ENCODE assay signal across 17 cellular contexts in genomic region chr3:60186359-60186758, GRCh38.
DNase-seq lines count a peak whose midpoint lies in the region; ATAC-seq and TF ChIP-seq lines count a peak whose summit lies in the region.
"Had no signal": no experiment of that assay in that cellular context is flagged by ENCODE, and none has a peak within 500 bp of the region (broad histone marks: within the 10 kb centered on the region; RNA-seq: fewer than 3 reads in every experiment).

No MANE protein-coding gene starts in this region.

- H4K5ac ChIP-seq in H9 (ENCODE audit: insufficient read length, low read depth, low read length): peak overlapping the region; percentile 46

- no peak overlapping the region for H3K4me2 ChIP-seq in H9 (ENCODE audit: insufficient read depth, insufficient read length, low read length)

- no peaks in the 10 kb centered on the region for H3K9me3 ChIP-seq in H9 (ENCODE audit: control insufficient read depth, low read depth, low read length)
- H3K9me3 ChIP-seq: BE2C had no signal

- H3K9me3 Mint-ChIP-seq in activated CD8-positive, alpha-beta T cell treated with anti-CD3 and anti-CD28 coated beads for 36 hours: no peaks in the 10 kb centered on the region
- no peaks in the 10 kb centered on the region for H3K9me3 Mint-ChIP-seq in activated CD8-positive, alpha-beta T cell treated with anti-CD3 and anti-CD28 coated beads, Interleukin-2, amount 10 ng/mL, durations not matched to agents 7 days and 5 days (ENCODE audit: insufficient read depth)
- H3K9me3 Mint-ChIP-seq in H9: no peaks in the 10 kb centered on the region
- H3K9me3 Mint-ChIP-seq in stimulated activated effector memory CD8-positive, alpha-beta T cell treated with anti-CD3 and anti-CD28 coated beads, Interleukin-12 subunit alpha, Interleukin-12 subunit beta, amount 100 ng/mL, for 72 hours: no peaks in the 10 kb centered on the region
- H3K9me3 Mint-ChIP-seq: CD4-positive, CD25-positive, alpha-beta regulatory T cell; CD8-positive, alpha-beta memory T cell had no signal

- no peak for DNase-seq in activated CD8-positive, alpha-beta T cell treated with anti-CD3 and anti-CD28 coated beads for 36 hours
- DNase-seq in activated CD8-positive, alpha-beta T cell treated with anti-CD3 and anti-CD28 coated beads, Interleukin-2, amount 10 ng/mL, durations not matched to agents 7 days and 5 days: no peak
- DNase-seq in H9 (no peak), SK-N-DZ (ENCODE audit: low spot score) (peak; percentile 30), glomerular visceral epithelial cell (ENCODE audit: extremely low spot score) (no peak)
- DNase-seq in stimulated activated effector memory CD8-positive, alpha-beta T cell treated with anti-CD3 and anti-CD28 coated beads, Interleukin-12 subunit alpha, Interleukin-12 subunit beta, amount 100 ng/mL, for 72 hours (ENCODE audit: low spot score in 2 of 2): no peak
- DNase-seq: ACHN; BE2C; C1 segment of cervical spinal cord; CD8-positive, alpha-beta memory T cell; COR-L47; DMS 273 treated with DMSO at 0.1 percent for 48 hours; DMS53; DND-41; EL had no signal

- no peak overlapping the region for H3K9ac ChIP-seq in H9 (ENCODE audit: extremely low read depth, insufficient read length, low read length)

- no peak overlapping the region for H2BK120ac ChIP-seq in H9 (ENCODE audit: low read depth, low read length, poor library complexity, severe bottlenecking)

- no peak overlapping the region for H3K4me3 Mint-ChIP-seq in activated CD8-positive, alpha-beta T cell treated with anti-CD3 and anti-CD28 coated beads for 36 hours
- no peak overlapping the region for H3K4me3 Mint-ChIP-seq in activated CD8-positive, alpha-beta T cell treated with anti-CD3 and anti-CD28 coated beads, Interleukin-2, amount 10 ng/mL, durations not matched to agents 7 days and 5 days
- H3K4me3 Mint-ChIP-seq in H9: no peak overlapping the region
- H3K4me3 Mint-ChIP-seq in stimulated activated effector memory CD8-positive, alpha-beta T cell treated with anti-CD3 and anti-CD28 coated beads, Interleukin-12 subunit alpha, Interleukin-12 subunit beta, amount 100 ng/mL, for 72 hours: peak overlapping the region; percentile 26
- H3K4me3 Mint-ChIP-seq: CD4-positive, CD25-positive, alpha-beta regulatory T cell; CD8-positive, alpha-beta memory T cell had no signal

- H3K14ac ChIP-seq in H9 (ENCODE audit: insufficient read depth, low read length): no peak overlapping the region

- H3K27me3 ChIP-seq in H9 (ENCODE audit: insufficient read depth, low read length): no peaks in the 10 kb centered on the region
- H3K27me3 ChIP-seq: BE2C had no signal

- no peak overlapping the region for H2BK15ac ChIP-seq in H9 (ENCODE audit: low read depth, low read length)

- no peaks in the 10 kb centered on the region for H3K79me1 ChIP-seq in H9 (ENCODE audit: insufficient read depth, low read depth, low read length, poor library complexity, severe bottlenecking)

- peaks cover 2% of the 10 kb centered on the region for H3K36me3 Mint-ChIP-seq in activated CD8-positive, alpha-beta T cell treated with anti-CD3 and anti-CD28 coated beads for 36 hours (ENCODE audit: low read depth)
- peaks cover 1% of the 10 kb centered on the region for H3K36me3 Mint-ChIP-seq in activated CD8-positive, alpha-beta T cell treated with anti-CD3 and anti-CD28 coated beads, Interleukin-2, amount 10 ng/mL, durations not matched to agents 7 days and 5 days (ENCODE audit: low read depth)
- H3K36me3 Mint-ChIP-seq in H9 (ENCODE audit: insufficient read depth in 1 of 3, low read depth in 3 of 3): no peaks in the 10 kb centered on the region
- no peaks in the 10 kb centered on the region for H3K36me3 Mint-ChIP-seq in stimulated activated effector memory CD8-positive, alpha-beta T cell treated with anti-CD3 and anti-CD28 coated beads, Interleukin-12 subunit alpha, Interleukin-12 subunit beta, amount 100 ng/mL, for 72 hours

- peak; percentile 43 for ATAC-seq in activated CD8-positive, alpha-beta T cell treated with anti-CD3 and anti-CD28 coated beads for 36 hours
- no peak for ATAC-seq in activated CD8-positive, alpha-beta T cell treated with anti-CD3 and anti-CD28 coated beads, Interleukin-2, amount 10 ng/mL, durations not matched to agents 7 days and 5 days
- peak; percentile 93 for ATAC-seq in stimulated activated effector memory CD8-positive, alpha-beta T cell treated with anti-CD3 and anti-CD28 coated beads, Interleukin-12 subunit alpha, Interleukin-12 subunit beta, amount 100 ng/mL, for 72 hours
- ATAC-seq: GM12878 had no signal

- intact Hi-C loops in activated CD8-positive, alpha-beta T cell treated with anti-CD3 and anti-CD28 coated beads for 36 hours (cut with micrococcal nuclease): no loop called here

- H2AK5ac ChIP-seq in H9 (ENCODE audit: insufficient read length, low read length): no peak overlapping the region

- H3K27me3 Mint-ChIP-seq in activated CD8-positive, alpha-beta T cell treated with anti-CD3 and anti-CD28 coated beads for 36 hours: peaks cover 3% of the 10 kb centered on the region
- no peaks in the 10 kb centered on the region for H3K27me3 Mint-ChIP-seq in activated CD8-positive, alpha-beta T cell treated with anti-CD3 and anti-CD28 coated beads, Interleukin-2, amount 10 ng/mL, durations not matched to agents 7 days and 5 days (ENCODE audit: low read depth)
- no peaks in the 10 kb centered on the region for H3K27me3 Mint-ChIP-seq in H9 (ENCODE audit: low read depth)

- H3K18ac ChIP-seq in H9 (ENCODE audit: insufficient read length, low read depth, low read length): no peak overlapping the region

- no peaks in the 10 kb centered on the region for H3K79me2 ChIP-seq in H9 (ENCODE audit: insufficient read depth, low read length)

- H3K4ac ChIP-seq in H9 (ENCODE audit: low read depth, low read length): no peak overlapping the region

- no peak overlapping the region for H3K23ac ChIP-seq in H9 (ENCODE audit: insufficient read length, low read depth, low read length)

- H3K4me1 ChIP-seq in H9 (ENCODE audit: insufficient read depth, low read length): peaks cover 8% of the 10 kb centered on the region; the same call in 1 of the 2 replicates
- H3K4me1 ChIP-seq: BE2C had no signal

- H4K20me1 ChIP-seq in H9 (ENCODE audit: control insufficient read depth, insufficient read depth, insufficient read length): no peaks in the 10 kb centered on the region

- no peak overlapping the region for H3K56ac ChIP-seq in H9 (ENCODE audit: insufficient read length, low read depth, low read length)

- H2BK5ac ChIP-seq in H9 (ENCODE audit: insufficient read length, low read length): no peak overlapping the region

- no peaks in the 10 kb centered on the region for H3K23me2 ChIP-seq in H9 (ENCODE audit: insufficient read length, low read depth, low read length, poor library complexity, severe bottlenecking)

- H3K4me1 Mint-ChIP-seq in activated CD8-positive, alpha-beta T cell treated with anti-CD3 and anti-CD28 coated beads for 36 hours (ENCODE audit: low read depth): peaks cover 19% of the 10 kb centered on the region
- H3K4me1 Mint-ChIP-seq in activated CD8-positive, alpha-beta T cell treated with anti-CD3 and anti-CD28 coated beads, Interleukin-2, amount 10 ng/mL, durations not matched to agents 7 days and 5 days (ENCODE audit: low read depth): peaks cover 14% of the 10 kb centered on the region
- H3K4me1 Mint-ChIP-seq in H9: peaks cover 25 to 29% of the 10 kb centered on the region in 2 experiments
- peaks cover 30% of the 10 kb centered on the region for H3K4me1 Mint-ChIP-seq in stimulated activated effector memory CD8-positive, alpha-beta T cell treated with anti-CD3 and anti-CD28 coated beads, Interleukin-12 subunit alpha, Interleukin-12 subunit beta, amount 100 ng/mL, for 72 hours
- H3K4me1 Mint-ChIP-seq: CD8-positive, alpha-beta memory T cell had no signal

- CTCF ChIA-PET in activated CD8-positive, alpha-beta T cell treated with anti-CD3 and anti-CD28 coated beads for 36 hours (lab: Charles Lee): no interaction called here
- CTCF ChIA-PET in activated CD8-positive, alpha-beta T cell treated with anti-CD3 and anti-CD28 coated beads, Interleukin-2, amount 10 ng/mL, durations not matched to agents 7 days and 5 days (lab: Charles Lee): interaction anchor here (1.3 kb wide), 1 partner anchor 11 kb away, joined by 4 read pairs; no protein-coding TSS in a partner anchor

- H4K8ac ChIP-seq in H9 (replicated peaks; ENCODE audit: insufficient read length, low read depth, low read length): no peak overlapping the region

- H2BK20ac ChIP-seq in H9 (ENCODE audit: low read depth, low read length, poor library complexity, severe bottlenecking): no peak overlapping the region

- H4K91ac ChIP-seq in H9 (ENCODE audit: insufficient read length, low read depth, low read length): no peak overlapping the region

- H3T11ph ChIP-seq in H9 (ENCODE audit: low read length): no peak overlapping the region

- WGBS in H9 (ENCODE audit: extremely low coverage, insufficient read length, low lambda C conversion rate): no CpG with 5 or more reads among the region's 4 CpGs

- no peak for TF ChIP-seq CTCF in activated CD8-positive, alpha-beta T cell treated with anti-CD3 and anti-CD28 coated beads for 36 hours (IDR thresholded peaks at IDR 0.05)
- no peak for TF ChIP-seq CTCF in H9 (conservative IDR thresholded peaks at IDR 0.05)

- POLR2A ChIA-PET in activated CD8-positive, alpha-beta T cell treated with anti-CD3 and anti-CD28 coated beads for 36 hours (lab: Charles Lee): no interaction called here
- POLR2A ChIA-PET in activated CD8-positive, alpha-beta T cell treated with anti-CD3 and anti-CD28 coated beads, Interleukin-2, amount 10 ng/mL, durations not matched to agents 7 days and 5 days (lab: Charles Lee): no interaction called here

- no peak overlapping the region for H2AFZ ChIP-seq in H9 (ENCODE audit: low read length)

- H3K27ac Mint-ChIP-seq in activated CD8-positive, alpha-beta T cell treated with anti-CD3 and anti-CD28 coated beads for 36 hours: no peak overlapping the region
- no peak overlapping the region for H3K27ac Mint-ChIP-seq in activated CD8-positive, alpha-beta T cell treated with anti-CD3 and anti-CD28 coated beads, Interleukin-2, amount 10 ng/mL, durations not matched to agents 7 days and 5 days
- no peak overlapping the region for H3K27ac Mint-ChIP-seq in H9
- H3K27ac Mint-ChIP-seq in stimulated activated effector memory CD8-positive, alpha-beta T cell treated with anti-CD3 and anti-CD28 coated beads, Interleukin-12 subunit alpha, Interleukin-12 subunit beta, amount 100 ng/mL, for 72 hours: peak overlapping the region; percentile 78

- H3K27ac ChIP-seq in H9 (ENCODE audit: insufficient read length, low read depth, low read length): no peak overlapping the region

- H2BK12ac ChIP-seq in H9 (ENCODE audit: insufficient read length, low read depth, low read length): no peak overlapping the region
